Comparison of ENCODE assay signal across 1 cellular context in the genomic region with DNA sequence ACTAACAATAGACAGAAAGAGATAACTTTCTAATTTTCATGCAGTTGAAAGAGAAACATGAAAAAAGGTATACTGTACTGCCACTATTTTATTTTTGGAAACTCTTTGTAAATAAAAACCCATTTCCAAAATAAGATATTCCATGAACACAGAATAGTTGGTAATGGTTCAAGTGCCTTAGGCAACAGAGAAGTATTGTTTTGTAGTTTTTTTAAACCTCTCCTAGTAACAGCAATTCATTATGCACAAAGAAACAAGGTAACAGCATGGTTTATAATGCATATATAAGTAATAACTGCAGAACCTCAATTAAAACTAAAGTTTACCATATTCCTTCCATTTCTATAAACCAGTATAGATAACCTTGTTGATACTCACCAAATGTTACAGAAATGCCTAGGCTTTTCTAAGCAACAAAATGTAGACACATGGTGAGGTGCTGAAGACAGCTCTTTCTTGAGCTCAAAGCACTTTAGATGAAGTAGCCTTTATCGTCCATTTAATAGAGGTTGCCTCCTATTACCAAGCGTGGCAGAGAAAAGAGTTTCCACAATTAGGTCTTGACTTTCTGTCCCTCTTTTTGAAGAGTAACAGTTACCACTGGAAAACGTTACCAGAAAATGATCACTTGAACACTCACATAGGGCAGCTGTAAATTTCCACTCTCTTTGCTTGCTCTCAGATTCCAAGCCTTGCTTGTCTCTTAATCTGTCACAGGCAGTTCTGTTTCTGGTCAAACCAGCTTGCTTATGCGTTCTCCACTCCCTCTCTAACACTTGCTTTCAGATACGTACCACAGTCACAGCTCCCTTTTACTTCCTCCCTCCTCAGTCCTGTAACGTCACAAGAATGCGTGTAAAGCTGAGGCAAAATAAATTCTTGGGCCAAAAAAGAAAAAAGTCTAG.
TF ChIP-seq lines count a peak whose summit lies in the region.

No MANE protein-coding gene starts in this region.

TF ChIP-seq in liver, 16 proteins besides CTCF, POLR2A, EP300 and RAD21 (continued from another document):
- peak; percentile 41 for TF ChIP-seq SP1 (IDR thresholded peaks at IDR 0.05)
